In the genomic region with DNA sequence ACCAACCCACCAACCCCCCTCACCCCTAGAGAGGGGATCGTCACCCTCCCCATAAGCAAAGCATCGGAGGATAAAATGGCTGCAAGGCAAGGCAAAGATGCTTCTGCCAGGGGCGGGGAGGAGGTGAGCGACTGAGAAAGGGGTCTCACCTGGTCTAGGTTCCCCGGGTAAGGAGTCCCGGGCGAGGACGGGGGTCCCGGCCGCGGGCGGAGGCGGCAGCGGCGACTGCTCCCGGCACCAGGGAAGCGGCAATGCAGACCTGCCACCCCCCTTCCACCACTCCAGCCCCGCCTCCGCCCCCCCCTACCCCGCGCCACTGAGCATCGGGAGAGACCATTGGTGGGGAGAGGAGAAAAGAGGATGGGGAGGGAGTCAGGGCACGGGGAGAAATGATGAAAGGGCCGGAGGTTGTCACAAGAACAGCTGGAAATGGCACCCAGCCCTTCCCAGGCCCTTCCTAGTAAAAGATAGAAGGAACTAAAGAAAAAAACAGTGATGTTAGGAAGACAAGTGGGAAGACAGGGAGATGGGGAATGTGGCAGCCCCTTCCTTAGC, we compare ENCODE assay signal across 8 cellular contexts. TPM values are rescaled to one million over a fixed set of nuclear protein-coding genes. Genes with fewer than 3 reads are reported as not detected.
DNase-seq lines count a peak whose midpoint lies in the region; ATAC-seq, FAIRE-seq and TF ChIP-seq lines count a peak whose summit lies in the region.

A gene with protein sequence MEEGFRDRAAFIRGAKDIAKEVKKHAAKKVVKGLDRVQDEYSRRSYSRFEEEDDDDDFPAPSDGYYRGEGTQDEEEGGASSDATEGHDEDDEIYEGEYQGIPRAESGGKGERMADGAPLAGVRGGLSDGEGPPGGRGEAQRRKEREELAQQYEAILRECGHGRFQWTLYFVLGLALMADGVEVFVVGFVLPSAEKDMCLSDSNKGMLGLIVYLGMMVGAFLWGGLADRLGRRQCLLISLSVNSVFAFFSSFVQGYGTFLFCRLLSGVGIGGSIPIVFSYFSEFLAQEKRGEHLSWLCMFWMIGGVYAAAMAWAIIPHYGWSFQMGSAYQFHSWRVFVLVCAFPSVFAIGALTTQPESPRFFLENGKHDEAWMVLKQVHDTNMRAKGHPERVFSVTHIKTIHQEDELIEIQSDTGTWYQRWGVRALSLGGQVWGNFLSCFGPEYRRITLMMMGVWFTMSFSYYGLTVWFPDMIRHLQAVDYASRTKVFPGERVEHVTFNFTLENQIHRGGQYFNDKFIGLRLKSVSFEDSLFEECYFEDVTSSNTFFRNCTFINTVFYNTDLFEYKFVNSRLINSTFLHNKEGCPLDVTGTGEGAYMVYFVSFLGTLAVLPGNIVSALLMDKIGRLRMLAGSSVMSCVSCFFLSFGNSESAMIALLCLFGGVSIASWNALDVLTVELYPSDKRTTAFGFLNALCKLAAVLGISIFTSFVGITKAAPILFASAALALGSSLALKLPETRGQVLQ (minus strand): TSS at position 255 of the 555 bp plus-strand sequence. CDS start 4,004 bp downstream, outside the sequence.

- H3K27ac Mint-ChIP-seq in T-helper 2 cell treated with Interferon-gamma antibody and Interleukin-4, amounts not matched to agents 5 μg/mL and 100 μg/mL, for 36 hours: peak within 1 kb of the TSS; percentile 83

- no peak within 1 kb of the TSS for H3K27ac ChIP-seq in kidney (ENCODE audit: low read depth in 2 of 2, low read length in 2 of 2)

- H3K9me3 ChIP-seq in kidney (ENCODE audit: control insufficient read depth in 1 of 2, low read length in 2 of 2): no peaks in the 10 kb centered on the region

- peak; percentile 53 for DNase-seq in COR-L47 (lab: John Stamatoyannopoulos, UW)
- DNase-seq in NB4 (ENCODE audit: low read depth): peak; percentile 60
- DNase-seq in T-helper 2 cell treated with Interferon-gamma antibody and Interleukin-4, amounts not matched to agents 5 μg/mL and 100 μg/mL, for 36 hours (ENCODE audit: low spot score): peak; percentile 19
- DNase-seq in central memory CD4-positive, alpha-beta T cell: peak; percentile 19
- DNase-seq in kidney: peak; percentile 71
- peak; percentile 51 for DNase-seq in stimulated activated CD4-positive, alpha-beta T cell treated with anti-CD3 and anti-CD28 coated beads, Interleukin-4, amount 100 ng/mL, for 1 hour

- H3K9me3 Mint-ChIP-seq in T-helper 2 cell treated with Interferon-gamma antibody and Interleukin-4, amounts not matched to agents 5 μg/mL and 100 μg/mL, for 36 hours: no peaks in the 10 kb centered on the region

- peaks cover 31% of the 10 kb centered on the region for H3K4me1 Mint-ChIP-seq in T-helper 2 cell treated with Interferon-gamma antibody and Interleukin-4, amounts not matched to agents 5 μg/mL and 100 μg/mL, for 36 hours (ENCODE audit: low read depth)

- ATAC-seq in HG02852 (IDR thresholded peaks at IDR 0.05; ENCODE audit: unreplicated experiment): no peak
- no peak for ATAC-seq in HG02610 (IDR thresholded peaks at IDR 0.05; ENCODE audit: unreplicated experiment)

- H3K4me3 ChIP-seq in NB4 (ENCODE audit: low read depth, low read length): peak within 1 kb of the TSS; percentile 55
- peak within 1 kb of the TSS; percentile 21 to 63 for H3K4me3 ChIP-seq in kidney (ENCODE audit: low read length in 2 of 2)

- intact Hi-C loops in kidney (cut with DNase I): no loop called here

- peaks cover 6 to 7% of the 10 kb centered on the region in 2 donors for H3K4me1 ChIP-seq in kidney (ENCODE audit: control insufficient read depth in 1 of 2, insufficient read depth in 1 of 2, low read depth in 1 of 2, low read length in 2 of 2)

- TF ChIP-seq CTCF in NB4 (IDR thresholded peaks at IDR 0.05; ENCODE audit: low read depth, low read length) (no peak), kidney (IDR thresholded peaks at IDR 0.05; ENCODE audit: borderline replicate concordance, extremely low read depth, insufficient read depth) (no peak)

- H3K9ac ChIP-seq in kidney (ENCODE audit: low read length in 2 of 2): no peak within 1 kb of the TSS

- no peaks in the 10 kb centered on the region for H3K27me3 Mint-ChIP-seq in T-helper 2 cell treated with Interferon-gamma antibody and Interleukin-4, amounts not matched to agents 5 μg/mL and 100 μg/mL, for 36 hours (ENCODE audit: low read depth)

- no peak for FAIRE-seq in kidney (lab: Jason Lieb, UNC)

- H3K4me3 Mint-ChIP-seq in T-helper 2 cell treated with Interferon-gamma antibody and Interleukin-4, amounts not matched to agents 5 μg/mL and 100 μg/mL, for 36 hours: peak within 1 kb of the TSS; percentile 96

- no peak for TF ChIP-seq POLR2A in NB4 (IDR thresholded peaks at IDR 0.05; ENCODE audit: extremely low read depth, insufficient read length)

- H3K36me3 Mint-ChIP-seq in T-helper 2 cell treated with Interferon-gamma antibody and Interleukin-4, amounts not matched to agents 5 μg/mL and 100 μg/mL, for 36 hours (ENCODE audit: low read depth): peaks cover 10% of the 10 kb centered on the region

- peaks cover 0 to under 1% of the 10 kb centered on the region in 2 donors for H3K36me3 ChIP-seq in kidney (ENCODE audit: control insufficient read depth in 1 of 2, insufficient read depth in 2 of 2, low read length in 2 of 2)

RNA-seq across cellular contexts. Expression of the gene that starts here (rescaled TPM):
- total RNA-seq in kidney: 4.5 TPM
- polyA plus RNA-seq in kidney (ENCODE audit: insufficient read depth, low read depth, low replicate concordance): 2.0 TPM

Comparison
In these comparisons a context has a peak if more than half of its experiments do, and no peak if none do; other contexts are left out.
1. DNase-seq: peak in every context shown above with its lines; median percentile 71 in kidney; 60 in NB4; 53 in COR-L47; 51 in stimulated activated CD4-positive, alpha-beta T cell treated with anti-CD3 and anti-CD28 coated beads, Interleukin-4, amount 100 ng/mL, for 1 hour; 19 in T-helper 2 cell treated with Interferon-gamma antibody and Interleukin-4, amounts not matched to agents 5 μg/mL and 100 μg/mL, for 36 hours; 19 in central memory CD4-positive, alpha-beta T cell.